ENCODE assay signal across 10 cellular contexts in the genomic region with DNA sequence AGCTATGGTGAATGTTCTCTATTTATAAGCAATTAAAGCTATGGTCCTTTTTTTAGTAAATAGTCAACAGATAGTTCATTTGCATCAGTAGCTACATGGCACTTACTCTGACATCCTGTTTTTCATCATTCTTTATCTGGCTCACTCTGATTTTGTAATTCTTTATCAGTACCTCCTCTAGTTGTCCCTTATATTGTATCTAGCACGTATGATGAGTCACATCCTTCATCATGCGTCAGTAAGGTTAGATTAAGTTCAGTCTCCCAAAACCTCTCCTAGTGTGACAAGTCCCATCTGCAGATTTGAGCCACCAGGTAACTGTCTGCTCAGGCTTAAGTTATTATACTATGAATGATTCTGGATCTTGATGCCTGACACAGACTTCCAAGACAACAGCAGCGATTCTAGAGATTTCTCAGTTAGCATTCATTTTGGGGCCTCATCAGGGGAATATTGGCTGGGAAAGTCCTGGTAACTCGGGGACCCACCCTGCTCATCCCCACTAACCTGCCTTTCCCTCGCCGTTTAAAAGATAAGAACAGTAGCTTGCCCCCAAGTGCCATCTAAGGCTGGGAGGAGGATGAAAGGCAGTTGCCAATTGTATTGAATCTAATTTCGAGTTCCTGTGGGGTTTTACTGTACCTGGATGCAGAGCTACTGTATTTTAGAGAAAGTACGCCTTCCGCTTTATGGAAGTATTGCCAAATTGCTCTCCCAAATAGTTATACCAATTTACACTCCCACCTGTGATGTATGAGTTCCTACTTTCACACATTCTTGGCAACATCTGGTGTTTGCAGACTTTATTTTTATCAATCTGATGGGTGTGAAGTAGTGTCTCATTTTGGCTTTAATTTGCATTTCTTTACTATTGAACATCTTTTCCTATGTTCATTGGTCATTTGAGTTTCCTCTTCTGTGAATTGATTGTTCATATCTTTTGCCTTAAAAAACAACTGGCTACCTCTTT. TPM values are rescaled to one million over a fixed set of nuclear protein-coding genes. Genes with fewer than 3 reads are reported as not detected.
A peak's percentile ranks its signal among the peaks of the same experiment; 100 is the strongest.
DNase-seq lines count a peak whose midpoint lies in the region; ATAC-seq and TF ChIP-seq lines count a peak whose summit lies in the region.
"Had no signal": no experiment of that assay in that cellular context is flagged by ENCODE, and none has a peak within 500 bp of the region (broad histone marks: within the 10 kb centered on the region; RNA-seq: fewer than 3 reads in every experiment).

No MANE protein-coding gene starts in this region.

- H3K9me2 ChIP-seq in hepatocyte (replicated peaks; ENCODE audit: insufficient read depth), result no peaks in the 10 kb centered on the region

- DNase-seq in 8988T, result peak; percentile 13
- peak; percentile 45 for DNase-seq in NCI-H460 (ENCODE audit: extremely low read depth, low read depth)
- DNase-seq in fibroblast of peridontal ligament (ENCODE audit: extremely low read depth), result peak; percentile 39
- DNase-seq in globus pallidus (ENCODE audit: low spot score), result no peak
- no peak for DNase-seq in hepatocyte (ENCODE audit: low spot score)
- DNase-seq in ascending aorta (ENCODE audit: low spot score in 2 of 2), result no peak
- no peak for DNase-seq in NCI-H446 (lab: John Stamatoyannopoulos, UW)
- DNase-seq: NCI-H1092 treated with DMSO at 0.1 percent for 48 hours, WERI-Rb-1 had no signal

- H4K20me1 ChIP-seq in hepatocyte (ENCODE audit: insufficient read depth, poor library complexity, severe bottlenecking), result peaks cover 3% of the 10 kb centered on the region

- ATAC-seq in GM18508 (IDR thresholded peaks at IDR 0.05; ENCODE audit: insufficient read depth, unreplicated experiment), result peak; percentile 46

- TF ChIP-seq CTCF in hepatocyte (IDR thresholded peaks at IDR 0.05; ENCODE audit: poor library complexity), result no peak
- no peak for TF ChIP-seq CTCF in ascending aorta (IDR thresholded peaks at IDR 0.05)

- WGBS in hepatocyte (ENCODE audit: low lambda C conversion rate, missing lambda C conversion rate), result 74% methylated on average over 9 of the region's 9 CpGs

- no peaks in the 10 kb centered on the region for H3K4me1 ChIP-seq in hepatocyte (ENCODE audit: insufficient read depth)
- peaks cover 0 to 6% of the 10 kb centered on the region in 2 donors for H3K4me1 ChIP-seq in ascending aorta

- H3K4me3 ChIP-seq in hepatocyte, result no peak overlapping the region
- no peak overlapping the region for H3K4me3 ChIP-seq in ascending aorta

- intact Hi-C loops in ascending aorta (cut with DNase I), result no loop called here

- H3K36me3 ChIP-seq in hepatocyte (replicated peaks; ENCODE audit: insufficient read depth, low read depth) (no peaks in the 10 kb centered on the region), ascending aorta (no peaks in the 10 kb centered on the region)
- H3K36me3 ChIP-seq: WERI-Rb-1 had no signal

- no peaks in the 10 kb centered on the region for H3K79me2 ChIP-seq in hepatocyte

- no peak overlapping the region for H2AFZ ChIP-seq in hepatocyte

- H3K9me3 ChIP-seq in hepatocyte (ENCODE audit: low read depth) (no peaks in the 10 kb centered on the region), ascending aorta (no peaks in the 10 kb centered on the region)

- no peak overlapping the region for H3K27ac ChIP-seq in hepatocyte
- no peak overlapping the region for H3K27ac ChIP-seq in ascending aorta
- H3K27ac ChIP-seq: WERI-Rb-1 had no signal

- H3K27me3 ChIP-seq in hepatocyte, result no peaks in the 10 kb centered on the region
- no peaks in the 10 kb centered on the region for H3K27me3 ChIP-seq in ascending aorta

- no peak overlapping the region for H3K4me2 ChIP-seq in hepatocyte

RNA-seq across cellular contexts. Expression of a gene that starts 55.9 kb away (rescaled TPM):
- 8.5 and 8.8 TPM in 2 replicates for total RNA-seq in NCI-H460 (2014; rRNA removed; shearing (Covaris generic))
- polyA plus RNA-seq in NCI-H460 (2014; cell fraction: nucleus; rRNA removed), result 2.7 and 4.8 TPM in 2 replicates
- total RNA-seq in hepatocyte, result 9.7 and 12.3 TPM in 2 replicates
- 1.7 and 2.0 TPM in 2 replicates for polyA plus RNA-seq in hepatocyte
- total RNA-seq in ascending aorta, result 6.3 TPM

Comparison
In these comparisons a context has a peak if more than half of its experiments do, and no peak if none do; other contexts are left out.
1. DNase-seq: peak in 8988T (single experiment), NCI-H460 (single experiment) and fibroblast of peridontal ligament (single experiment); none in globus pallidus (single experiment), hepatocyte (single experiment), ascending aorta (0 of 2) and NCI-H446 (0 of 2).